Comparison of ENCODE assay signal across 14 cellular contexts in the genomic region with DNA sequence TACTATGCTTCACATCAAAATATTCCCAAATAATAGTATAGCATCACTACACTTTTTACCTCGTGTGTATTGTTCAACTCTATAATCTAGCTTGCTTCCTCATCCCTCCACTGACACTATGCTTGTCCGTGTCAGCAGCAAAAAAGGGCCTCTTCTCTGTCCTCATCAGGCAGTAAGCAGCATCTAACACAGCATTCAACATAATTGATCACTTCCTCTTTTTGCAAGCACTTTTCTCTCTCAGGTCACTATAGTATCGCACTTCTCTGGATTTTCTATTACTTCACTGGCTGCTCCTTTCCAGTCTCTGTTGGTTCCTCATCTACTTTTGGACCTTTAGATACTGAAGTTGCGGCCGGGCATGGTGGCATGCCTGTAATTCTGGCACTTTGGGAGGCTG.
A peak's percentile ranks its signal among the peaks of the same experiment; 100 is the strongest.
DNase-seq lines count a peak whose midpoint lies in the region; ATAC-seq and TF ChIP-seq lines count a peak whose summit lies in the region.
"Had no signal": no experiment of that assay in that cellular context is flagged by ENCODE, and none has a peak within 500 bp of the region (broad histone marks: within the 10 kb centered on the region; RNA-seq: fewer than 3 reads in every experiment).

No MANE protein-coding gene starts in this region.

- H3K27ac ChIP-seq in upper lobe of left lung: no peak overlapping the region
- H3K27ac ChIP-seq: neural progenitor cell, thyroid gland, VCaP had no signal

- no peaks in the 10 kb centered on the region for H3K27me3 ChIP-seq in upper lobe of left lung
- H3K27me3 ChIP-seq: neural progenitor cell, thyroid gland had no signal

- no peak for TF ChIP-seq CTCF in upper lobe of left lung (IDR thresholded peaks at IDR 0.05)

- DNase-seq in NCI-H748 (lab: John Stamatoyannopoulos, UW; ENCODE audit: unreplicated experiment) (peak; percentile 14), NCI-H748 treated with DMSO at 0.1 percent for 48 hours (lab: John Stamatoyannopoulos, UW) (no peak), KBM-7 (peak; percentile 85), upper lobe of left lung (no peak), COLO829 (ENCODE audit: low spot score) (no peak), T-helper 17 cell (no peak)
- DNase-seq in activated T-cell treated with anti-CD3 and anti-CD28 coated beads, Interleukin-2, amount 50 U/mL, for 24 hours: no peak
- DNase-seq: NCI-H524 treated with DMSO at 0.1 percent for 48 hours; stimulated activated CD4-positive, alpha-beta T cell treated with anti-CD3 and anti-CD28 coated beads, Interleukin-4, amount 100 ng/mL, for 24 hours; thyroid gland had no signal

- no peaks in the 10 kb centered on the region for H3K4me1 ChIP-seq in upper lobe of left lung
- H3K4me1 ChIP-seq: neural progenitor cell, thyroid gland had no signal

- H3K36me3 ChIP-seq in upper lobe of left lung: no peaks in the 10 kb centered on the region
- H3K36me3 ChIP-seq: neural progenitor cell, thyroid gland had no signal

- H3K9me3 Mint-ChIP-seq in activated T-cell treated with anti-CD3 and anti-CD28 coated beads, Interleukin-2, amount 50 U/mL, for 24 hours: no peaks in the 10 kb centered on the region
- H3K9me3 Mint-ChIP-seq: dendritic cell treated with granulocyte-macrophage colony-stimulating factor and Interleukin-4, amounts not matched to agents 40 ng/mL and 50 ng/mL, for 4 days; neural progenitor cell had no signal

- ATAC-seq in HG02852 (IDR thresholded peaks at IDR 0.05; ENCODE audit: unreplicated experiment) (peak; percentile 99), upper lobe of left lung (ENCODE audit: low FRiP score in 2 of 2) (no peak), T-helper 17 cell (no peak)

- TF ChIP-seq POLR2A in upper lobe of left lung (IDR thresholded peaks at IDR 0.05): no peak

- WGBS in upper lobe of left lung, 2 donors: 44 to 67% methylated on average over 5 of the region's 5 CpGs

- H3K4me3 Mint-ChIP-seq in activated T-cell treated with anti-CD3 and anti-CD28 coated beads, Interleukin-2, amount 50 U/mL, for 24 hours: no peak overlapping the region
- H3K4me3 Mint-ChIP-seq in T-helper 17 cell: no peak overlapping the region
- H3K4me3 Mint-ChIP-seq: dendritic cell treated with granulocyte-macrophage colony-stimulating factor and Interleukin-4, amounts not matched to agents 40 ng/mL and 50 ng/mL, for 4 days; neural progenitor cell had no signal

- H3K27me3 Mint-ChIP-seq in activated T-cell treated with anti-CD3 and anti-CD28 coated beads, Interleukin-2, amount 50 U/mL, for 24 hours: no peaks in the 10 kb centered on the region
- no peaks in the 10 kb centered on the region for H3K27me3 Mint-ChIP-seq in T-helper 17 cell
- H3K27me3 Mint-ChIP-seq: dendritic cell treated with granulocyte-macrophage colony-stimulating factor and Interleukin-4, amounts not matched to agents 40 ng/mL and 50 ng/mL, for 4 days had no signal

- no peak for TF ChIP-seq EP300 in upper lobe of left lung (IDR thresholded peaks at IDR 0.05)

- H3K9me3 ChIP-seq in upper lobe of left lung: no peaks in the 10 kb centered on the region
- H3K9me3 ChIP-seq in T-helper 17 cell (ENCODE audit: control insufficient read depth, low read length, poor library complexity, severe bottlenecking): no peaks in the 10 kb centered on the region
- H3K9me3 ChIP-seq: thyroid gland had no signal

- H3K4me1 Mint-ChIP-seq in activated T-cell treated with anti-CD3 and anti-CD28 coated beads, Interleukin-2, amount 50 U/mL, for 24 hours (ENCODE audit: low read depth): no peaks in the 10 kb centered on the region
- no peaks in the 10 kb centered on the region for H3K4me1 Mint-ChIP-seq in T-helper 17 cell
- H3K4me1 Mint-ChIP-seq: neural progenitor cell had no signal

- H3K36me3 Mint-ChIP-seq in activated T-cell treated with anti-CD3 and anti-CD28 coated beads, Interleukin-2, amount 50 U/mL, for 24 hours (ENCODE audit: low read depth): no peaks in the 10 kb centered on the region
- H3K36me3 Mint-ChIP-seq in T-helper 17 cell (ENCODE audit: low read depth): no peaks in the 10 kb centered on the region
- H3K36me3 Mint-ChIP-seq: neural progenitor cell had no signal

- no peak overlapping the region for H3K27ac Mint-ChIP-seq in activated T-cell treated with anti-CD3 and anti-CD28 coated beads, Interleukin-2, amount 50 U/mL, for 24 hours
- H3K27ac Mint-ChIP-seq in T-helper 17 cell: no peak overlapping the region
- H3K27ac Mint-ChIP-seq: dendritic cell treated with granulocyte-macrophage colony-stimulating factor and Interleukin-4, amounts not matched to agents 40 ng/mL and 50 ng/mL, for 4 days; neural progenitor cell had no signal

- in situ Hi-C loops in KBM-7 (cut with MboI; ENCODE audit: low pct_unique_long_range_greater_than_20kb, low sequenced_read_pairs): no loop called here

- H3K4me3 ChIP-seq in upper lobe of left lung: no peak overlapping the region
- H3K4me3 ChIP-seq: neural progenitor cell, thyroid gland had no signal

Comparison
In these comparisons a context has a peak if more than half of its experiments do, and no peak if none do; other contexts are left out.
1. DNase-seq: peak in NCI-H748 (single experiment) and KBM-7 (single experiment); none in NCI-H748 treated with DMSO at 0.1 percent for 48 hours (single experiment), upper lobe of left lung (0 of 2), activated T-cell treated with anti-CD3 and anti-CD28 coated beads, Interleukin-2, amount 50 U/mL, for 24 hours (single experiment), COLO829 (single experiment) and T-helper 17 cell (0 of 3).